In the genomic region with DNA sequence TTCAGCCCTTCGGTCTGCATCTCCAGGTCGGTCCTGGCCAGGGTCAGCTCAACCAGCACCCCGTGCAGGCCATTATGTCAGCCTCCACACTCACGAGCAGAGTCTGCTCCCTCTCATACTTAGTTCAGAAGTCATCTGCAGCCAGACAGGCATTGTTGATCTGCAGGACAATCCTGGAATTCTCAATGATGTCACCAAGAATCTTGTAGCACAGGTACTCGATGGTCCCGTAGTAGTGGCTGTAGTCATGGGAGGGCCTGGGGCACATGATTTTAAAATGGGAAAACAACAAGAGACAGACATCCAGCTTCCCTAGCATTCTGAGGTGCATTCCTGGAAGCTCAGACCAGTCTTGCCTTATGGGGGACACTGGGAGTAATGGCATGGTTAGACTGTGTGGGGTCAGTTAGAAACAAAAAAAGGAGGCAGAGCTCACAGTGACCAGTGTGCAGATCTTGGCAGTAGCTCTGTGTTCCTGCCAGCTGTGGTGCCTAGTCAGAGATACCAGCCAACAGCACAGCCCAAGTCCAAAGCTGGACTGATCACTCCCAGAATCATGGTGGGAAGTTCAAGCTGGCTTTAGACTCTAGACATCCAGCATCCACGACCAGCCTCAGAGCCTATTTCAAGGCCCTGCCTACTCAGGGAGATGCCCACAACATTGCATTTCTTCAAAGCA, we compare ENCODE assay signal across 27 cellular contexts. TPM values are rescaled to one million over a fixed set of nuclear protein-coding genes. Genes with fewer than 3 reads are reported as not detected.
"Had no signal": no experiment of that assay in that cellular context is flagged by ENCODE, and none has a peak within 500 bp of the region (broad histone marks: within the 10 kb centered on the region; RNA-seq: fewer than 3 reads in every experiment).

No MANE protein-coding gene starts in this region.

- DNase-seq: colonic mucosa; effector CD8-positive, alpha-beta T cell; endodermal cell; foreskin fibroblast; gastrocnemius medialis; kidney; left cardiac atrium; mesendoderm; midbrain; naive thymus-derived CD4-positive, alpha-beta T cell; ovary; stimulated activated CD4-positive, alpha-beta T cell treated with anti-CD3 and anti-CD28 coated beads, Interleukin-2, amount 100 ng/mL, for 24 hours; stimulated activated CD4-positive, alpha-beta T cell treated with anti-CD3 and anti-CD28 coated beads, Interleukin-4, amount 100 ng/mL, for 24 hours; stimulated activated naive B cell treated with anti-CD40 and anti-IgM and Interleukin-4, amounts not matched to agents 10 μg/mL and 1 μg/mL and 100 μg/mL, for 72 hours had no signal

- H3K36me3 Mint-ChIP-seq: naive thymus-derived CD4-positive, alpha-beta T cell had no signal

- H3K27ac ChIP-seq: colonic mucosa, epithelial cell of prostate, gastrocnemius medialis, left lung, ovary, thoracic aorta, tibial nerve had no signal

- H3K9me3 Mint-ChIP-seq: dendritic cell treated with granulocyte-macrophage colony-stimulating factor and Interleukin-4, amounts not matched to agents 40 ng/mL and 50 ng/mL, for 4 days; endodermal cell; naive thymus-derived CD4-positive, alpha-beta T cell; nephron; stimulated activated naive CD8-positive, alpha-beta T cell treated with anti-CD3 and anti-CD28 coated beads, Interleukin-15, Interleukin-2, amounts not matched to agents 100 ng/mL and 50 ng/mL, for 24 hours had no signal

- H3K27ac Mint-ChIP-seq: dendritic cell treated with granulocyte-macrophage colony-stimulating factor and Interleukin-4, amounts not matched to agents 40 ng/mL and 50 ng/mL, for 4 days; endodermal cell; naive thymus-derived CD4-positive, alpha-beta T cell; nephron; stimulated activated naive B cell treated with anti-CD40 and anti-IgM and Interleukin-4, amounts not matched to agents 10 μg/mL and 1 μg/mL and 100 μg/mL, for 72 hours; stimulated activated naive CD8-positive, alpha-beta T cell treated with anti-CD3 and anti-CD28 coated beads, Interleukin-15, Interleukin-2, amounts not matched to agents 100 ng/mL and 50 ng/mL, for 24 hours had no signal

- H3K9me3 ChIP-seq: colonic mucosa, gastrocnemius medialis, left lung, ovary, thoracic aorta had no signal

- ATAC-seq: esophagus mucosa; gastrocnemius medialis; left cardiac atrium; left lung; naive thymus-derived CD4-positive, alpha-beta T cell; sciatic nerve; stimulated activated naive B cell treated with anti-CD40 and anti-IgM and Interleukin-4, amounts not matched to agents 10 μg/mL and 1 μg/mL and 100 μg/mL, for 72 hours had no signal

- H3K4me3 ChIP-seq: colonic mucosa, gastrocnemius medialis, left lung, ovary, smooth muscle cell, thoracic aorta, tibial nerve had no signal

- H3K4me1 ChIP-seq: colonic mucosa, left lung, tibial nerve had no signal

- H3K4me2 ChIP-seq: smooth muscle cell had no signal

- H3K27me3 ChIP-seq: colonic mucosa, gastrocnemius medialis, left lung, ovary, tibial nerve had no signal

- FAIRE-seq: kidney had no signal

- H3K27me3 Mint-ChIP-seq: dendritic cell treated with granulocyte-macrophage colony-stimulating factor and Interleukin-4, amounts not matched to agents 40 ng/mL and 50 ng/mL, for 4 days had no signal

- H3K4me1 Mint-ChIP-seq: endodermal cell; naive thymus-derived CD4-positive, alpha-beta T cell; stimulated activated naive B cell treated with anti-CD40 and anti-IgM and Interleukin-4, amounts not matched to agents 10 μg/mL and 1 μg/mL and 100 μg/mL, for 72 hours had no signal

- H3K36me3 ChIP-seq: colonic mucosa, gastrocnemius medialis, left lung, ovary, thoracic aorta, tibial nerve had no signal

- H3K4me3 Mint-ChIP-seq: dendritic cell treated with granulocyte-macrophage colony-stimulating factor and Interleukin-4, amounts not matched to agents 40 ng/mL and 50 ng/mL, for 4 days; endodermal cell; naive thymus-derived CD4-positive, alpha-beta T cell; nephron; stimulated activated naive B cell treated with anti-CD40 and anti-IgM and Interleukin-4, amounts not matched to agents 10 μg/mL and 1 μg/mL and 100 μg/mL, for 72 hours; stimulated activated naive CD8-positive, alpha-beta T cell treated with anti-CD3 and anti-CD28 coated beads, Interleukin-15, Interleukin-2, amounts not matched to agents 100 ng/mL and 50 ng/mL, for 24 hours had no signal

RNA-seq across cellular contexts. Expression of a gene that starts 31.9 kb away (rescaled TPM):
- total RNA-seq: left cardiac atrium, lung microvascular endothelial cell had no signal
- polyA plus RNA-seq: smooth muscle cell had no signal

RNA-seq across cellular contexts. Expression of a gene that starts 32.9 kb away (rescaled TPM):
- total RNA-seq: lung microvascular endothelial cell, thoracic aorta had no signal
- polyA plus RNA-seq: naive thymus-derived CD4-positive, alpha-beta T cell had no signal

RNA-seq across cellular contexts. Expression of a gene that starts 52.0 kb away (rescaled TPM):
- total RNA-seq: chondrocyte, gastrocnemius medialis, glomerular endothelial cell, left cardiac atrium, smooth muscle cell had no signal
- polyA plus RNA-seq: naive thymus-derived CD4-positive, alpha-beta T cell; smooth muscle cell had no signal
